Comparison of ENCODE assay signal across 13 cellular contexts in the genomic region with DNA sequence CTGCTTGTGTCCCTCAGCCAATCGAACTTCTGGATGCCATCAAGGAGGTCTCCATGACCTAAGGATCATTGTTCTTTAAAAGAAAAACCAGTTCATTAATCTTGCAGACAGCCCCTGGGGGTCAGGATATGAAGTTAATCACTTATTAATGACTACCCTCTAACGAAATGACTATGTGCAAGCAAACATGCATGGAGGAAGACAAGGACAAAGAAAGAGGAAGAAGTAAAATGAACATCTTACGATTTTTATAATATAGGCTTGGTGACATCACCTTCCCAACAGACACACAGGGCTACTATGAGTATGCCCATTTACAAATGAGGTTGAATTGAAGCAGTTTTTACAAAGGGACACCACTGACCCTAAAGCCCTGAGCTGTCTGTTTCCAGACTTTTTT.
DNase-seq lines count a peak whose midpoint lies in the region; ATAC-seq and TF ChIP-seq lines count a peak whose summit lies in the region.
"Had no signal": no experiment of that assay in that cellular context is flagged by ENCODE, and none has a peak within 500 bp of the region (broad histone marks: within the 10 kb centered on the region; RNA-seq: fewer than 3 reads in every experiment).

No MANE protein-coding gene starts in this region.

- no peaks in the 10 kb centered on the region for H3K27me3 Mint-ChIP-seq in CD8-positive, alpha-beta T cell (ENCODE audit: low read depth)
- no peaks in the 10 kb centered on the region for H3K27me3 Mint-ChIP-seq in T-cell
- H3K27me3 Mint-ChIP-seq: progenitor cell of endocrine pancreas had no signal

- peaks cover 91% of the 10 kb centered on the region for H3K4me1 Mint-ChIP-seq in CD8-positive, alpha-beta T cell (ENCODE audit: low read depth)
- peaks cover 87 to 93% (median 93%) of the 10 kb centered on the region in 3 donors for H3K4me1 Mint-ChIP-seq in T-cell

- no peaks in the 10 kb centered on the region for H3K36me3 ChIP-seq in CD8-positive, alpha-beta T cell (ENCODE audit: insufficient read depth, low read length)
- H3K36me3 ChIP-seq: cardiac muscle cell had no signal

- DNase-seq in CD8-positive, alpha-beta T cell, result no peak
- no peak for DNase-seq in T-cell
- peak; percentile 85 for DNase-seq in kidney tubule cell (ENCODE audit: low spot score)
- DNase-seq in left cardiac atrium, result no peak
- no peak for DNase-seq in left lobe of liver (ENCODE audit: low spot score)
- DNase-seq: Caco-2; NCI-H1436 treated with DMSO at 0.1 percent for 48 hours; stimulated activated CD4-positive, alpha-beta T cell treated with anti-CD3 and anti-CD28 coated beads, Interleukin-4, amount 100 ng/mL, for 4 hours; T-helper 9 cell had no signal

- H3K9me3 ChIP-seq in CD8-positive, alpha-beta T cell (ENCODE audit: low read length), result no peaks in the 10 kb centered on the region
- H3K9me3 ChIP-seq: Caco-2 had no signal

- peaks cover 91% of the 10 kb centered on the region for H3K4me1 ChIP-seq in CD8-positive, alpha-beta T cell (ENCODE audit: insufficient read depth, low read length)

- intact Hi-C loops in CD8-positive, alpha-beta T cell (cut with DNase I, micrococcal nuclease), result loop anchor here (5.0 kb wide), 4 partner anchors 114 to 516 kb away; a partner anchor contains a TSS
- intact Hi-C loops in left cardiac atrium (cut with DNase I), result no loop called here

- no peaks in the 10 kb centered on the region for H3K9me3 Mint-ChIP-seq in CD8-positive, alpha-beta T cell
- H3K9me3 Mint-ChIP-seq in T-cell, result no peaks in the 10 kb centered on the region

- ATAC-seq in CD8-positive, alpha-beta T cell, result no peak
- ATAC-seq in GM21825 (IDR thresholded peaks at IDR 0.05; ENCODE audit: unreplicated experiment), result peak; percentile 19
- no peak for ATAC-seq in T-cell (replicated peaks in 1 of 4)
- ATAC-seq in left cardiac atrium, result no peak
- ATAC-seq in left lobe of liver, result no peak
- no peak for ATAC-seq in HG03354 (IDR thresholded peaks at IDR 0.05; ENCODE audit: poor library complexity, severe bottlenecking, unreplicated experiment)

- no peak for TF ChIP-seq CTCF in CD8-positive, alpha-beta T cell (IDR thresholded peaks at IDR 0.05)

- no peaks in the 10 kb centered on the region for H3K27me3 ChIP-seq in CD8-positive, alpha-beta T cell (ENCODE audit: insufficient read depth, low read length)
- H3K27me3 ChIP-seq: cardiac muscle cell had no signal

- no peak overlapping the region for H3K27ac ChIP-seq in CD8-positive, alpha-beta T cell (ENCODE audit: low read depth, low read length)
- H3K27ac ChIP-seq: cardiac muscle cell had no signal

- POLR2A ChIA-PET in CD8-positive, alpha-beta T cell (lab: Charles Lee), result interaction anchor here (1.5 to 5.1 kb wide), 3 partner anchors 11 to 110 kb away, joined by 5 to 42 read pairs (median 28); a partner anchor contains a TSS
- POLR2A ChIA-PET in T-cell (lab: Charles Lee), result interaction anchor here in 1 of 2 donors (0.7 to 1.6 kb wide), 2 partner anchors 193 to 1077 kb away, joined by 3 read pairs; no protein-coding TSS in a partner anchor

- H3K4me3 ChIP-seq in CD8-positive, alpha-beta T cell (ENCODE audit: low read depth, low read length), result no peak overlapping the region
- H3K4me3 ChIP-seq: cardiac muscle cell had no signal

- H3K27ac Mint-ChIP-seq in CD8-positive, alpha-beta T cell, result peak overlapping the region; percentile 89
- peak overlapping the region; percentile 91 to 99 for H3K27ac Mint-ChIP-seq in T-cell
- H3K27ac Mint-ChIP-seq: progenitor cell of endocrine pancreas had no signal

- CTCF ChIA-PET in CD8-positive, alpha-beta T cell (lab: Charles Lee), result interaction anchor here (1.1 to 4.7 kb wide), 3 partner anchors 29 to 206 kb away, joined by 3 to 29 read pairs (median 4); no protein-coding TSS in a partner anchor
- CTCF ChIA-PET in T-cell (lab: Charles Lee), result interaction anchor here (1.2 to 1.8 kb wide), 3 partner anchors 17 to 22 kb away, joined by 7 to 10 read pairs (median 8); no protein-coding TSS in a partner anchor

- peaks cover 41% of the 10 kb centered on the region for H3K36me3 Mint-ChIP-seq in CD8-positive, alpha-beta T cell
- peaks cover 44% of the 10 kb centered on the region for H3K36me3 Mint-ChIP-seq in T-cell

- peak overlapping the region; percentile 63 for H3K4me3 Mint-ChIP-seq in CD8-positive, alpha-beta T cell
- peak overlapping the region; percentile 34 to 78 (median 74) for H3K4me3 Mint-ChIP-seq in T-cell

Comparison
In these comparisons a context has a peak if more than half of its experiments do, and no peak if none do; other contexts are left out.
1. intact Hi-C loops: an anchor here in CD8-positive, alpha-beta T cell (5.0 kb wide); none called in left cardiac atrium.